1 cellular context compared by ENCODE assay signal in genomic region chr14:102020058-102020971, GRCh38.
TF ChIP-seq lines count a peak whose summit lies in the region.

No MANE protein-coding gene starts in this region.

TF ChIP-seq in HepG2, 621 proteins besides CTCF, POLR2A, EP300 and RAD21 (continued from another document):
- TF ChIP-seq RERE (CRISPR knock-in tag; IDR thresholded peaks at IDR 0.05; ENCODE audit: low read depth) (no peak), ATF6 (CRISPR knock-in tag; conservative IDR thresholded peaks at IDR 0.05) (no peak)
